1 cellular context compared by ENCODE assay signal in the genomic region with DNA sequence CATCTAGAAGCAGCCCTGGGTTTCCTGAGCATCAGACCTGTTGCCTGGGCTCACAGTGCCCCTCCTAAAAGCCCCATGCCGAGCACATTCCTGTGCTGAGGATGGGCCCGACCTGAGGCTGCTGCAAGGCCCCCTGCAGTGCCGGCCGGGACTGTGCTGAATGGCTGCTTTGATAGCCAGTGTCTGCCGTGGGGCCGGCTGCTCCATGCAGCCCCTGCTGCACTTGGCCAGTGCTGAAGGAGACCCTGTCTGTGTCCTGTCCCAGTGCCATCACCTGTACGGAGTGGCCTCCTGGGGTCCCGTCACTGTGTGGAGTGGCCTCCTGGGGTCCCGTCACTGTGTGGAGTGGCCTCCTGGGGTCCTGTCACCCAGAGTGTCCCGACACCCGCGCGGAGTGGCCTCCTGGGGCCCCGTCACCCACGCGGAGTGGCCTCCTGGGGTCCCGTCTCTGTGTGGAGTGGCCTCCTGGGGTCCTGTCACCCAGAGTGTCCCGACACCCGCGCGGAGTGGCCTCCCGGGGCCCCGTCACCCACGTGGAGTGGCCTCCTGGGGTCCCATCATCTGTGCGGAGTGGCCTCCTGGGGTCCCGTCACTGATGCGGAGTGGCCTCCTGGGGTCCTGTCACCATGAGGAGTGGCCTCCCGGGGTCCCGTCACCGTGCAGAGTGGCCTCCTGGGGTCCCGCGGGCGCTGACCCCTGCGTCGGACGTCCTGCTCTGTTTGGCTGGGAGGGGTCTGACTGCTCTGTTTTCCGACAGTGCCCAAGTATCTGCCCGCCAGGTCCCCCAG.
TF ChIP-seq lines count a peak whose summit lies in the region.

No MANE protein-coding gene starts in this region.

TF ChIP-seq in HCT116, 20 proteins besides CTCF, POLR2A, EP300 and RAD21 (continued from another document):
- TF ChIP-seq, protein P1, sequence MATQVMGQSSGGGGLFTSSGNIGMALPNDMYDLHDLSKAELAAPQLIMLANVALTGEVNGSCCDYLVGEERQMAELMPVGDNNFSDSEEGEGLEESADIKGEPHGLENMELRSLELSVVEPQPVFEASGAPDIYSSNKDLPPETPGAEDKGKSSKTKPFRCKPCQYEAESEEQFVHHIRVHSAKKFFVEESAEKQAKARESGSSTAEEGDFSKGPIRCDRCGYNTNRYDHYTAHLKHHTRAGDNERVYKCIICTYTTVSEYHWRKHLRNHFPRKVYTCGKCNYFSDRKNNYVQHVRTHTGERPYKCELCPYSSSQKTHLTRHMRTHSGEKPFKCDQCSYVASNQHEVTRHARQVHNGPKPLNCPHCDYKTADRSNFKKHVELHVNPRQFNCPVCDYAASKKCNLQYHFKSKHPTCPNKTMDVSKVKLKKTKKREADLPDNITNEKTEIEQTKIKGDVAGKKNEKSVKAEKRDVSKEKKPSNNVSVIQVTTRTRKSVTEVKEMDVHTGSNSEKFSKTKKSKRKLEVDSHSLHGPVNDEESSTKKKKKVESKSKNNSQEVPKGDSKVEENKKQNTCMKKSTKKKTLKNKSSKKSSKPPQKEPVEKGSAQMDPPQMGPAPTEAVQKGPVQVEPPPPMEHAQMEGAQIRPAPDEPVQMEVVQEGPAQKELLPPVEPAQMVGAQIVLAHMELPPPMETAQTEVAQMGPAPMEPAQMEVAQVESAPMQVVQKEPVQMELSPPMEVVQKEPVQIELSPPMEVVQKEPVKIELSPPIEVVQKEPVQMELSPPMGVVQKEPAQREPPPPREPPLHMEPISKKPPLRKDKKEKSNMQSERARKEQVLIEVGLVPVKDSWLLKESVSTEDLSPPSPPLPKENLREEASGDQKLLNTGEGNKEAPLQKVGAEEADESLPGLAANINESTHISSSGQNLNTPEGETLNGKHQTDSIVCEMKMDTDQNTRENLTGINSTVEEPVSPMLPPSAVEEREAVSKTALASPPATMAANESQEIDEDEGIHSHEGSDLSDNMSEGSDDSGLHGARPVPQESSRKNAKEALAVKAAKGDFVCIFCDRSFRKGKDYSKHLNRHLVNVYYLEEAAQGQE (IDR thresholded peaks at IDR 0.05; ENCODE audit: low read depth), result no peak
- no peak for TF ChIP-seq ZFX (IDR thresholded peaks at IDR 0.05)
- TF ChIP-seq EGR1 (IDR thresholded peaks at IDR 0.05; ENCODE audit: low read depth), result no peak
- no peak for TF ChIP-seq ZNF274 (IDR thresholded peaks at IDR 0.05; ENCODE audit: low read depth, low read length)
- TF ChIP-seq YY1 (IDR thresholded peaks at IDR 0.05; ENCODE audit: extremely low read depth, insufficient replicate concordance, low read depth, low read length), result no peak
TF ChIP-seq in HCT116: peak in this region for 0.
